ENCODE assay signal across 8 cellular contexts in genomic region chrX:121047461-121048419, GRCh38. TPM values are rescaled to one million over a fixed set of nuclear protein-coding genes. Genes with fewer than 3 reads are reported as not detected.
A peak's percentile ranks its signal among the peaks of the same experiment; 100 is the strongest.
DNase-seq lines count a peak whose midpoint lies in the region; ATAC-seq and TF ChIP-seq lines count a peak whose summit lies in the region.
"Not testable (repeated sequence)": the region's sequence is repeated elsewhere in the genome, so short reads cannot be mapped to it uniquely, and the experiment has no call there.

GLUD2 (plus strand) TSS chrX:121047610; CDS start chrX:121047685, 75 bp downstream.

- ATAC-seq in left cardiac atrium: peak; percentile 68 to 80

- not testable (repeated sequence) for H3K4ac ChIP-seq in mesenchymal stem cell (ENCODE audit: low read depth in 1 of 2, low read length in 2 of 2)

- in situ Hi-C loops in ACHN (cut with HindIII; ENCODE audit: low pct_ligation_motif_present, low pct_unique_long_range_greater_than_20kb, low sequenced_read_pairs); GM13976 (cut with MboI; ENCODE audit: low sequenced_read_pairs, unreplicated experiment): not testable (repeated sequence)

- not testable (repeated sequence) for H3K27ac ChIP-seq in mesenchymal stem cell (ENCODE audit: low read length, poor library complexity, severe bottlenecking); smooth muscle cell (ENCODE audit: low read depth)

- not testable (repeated sequence) for H3K14ac ChIP-seq in mesenchymal stem cell (ENCODE audit: low read length in 2 of 2)

- H3F3A ChIP-seq in smooth muscle cell (ENCODE audit: low read depth): not testable (repeated sequence)

- H4K20me1 ChIP-seq in smooth muscle cell (ENCODE audit: low read depth): not testable (repeated sequence)

- not testable (repeated sequence) for H2BK120ac ChIP-seq in mesenchymal stem cell (ENCODE audit: low read depth, low read length)

- WGBS in mesenchymal stem cell: 90% methylated on average over 41 of the region's 77 CpGs
- WGBS in smooth muscle cell (ENCODE audit: low lambda C conversion rate): 50% methylated on average over 76 of the region's 77 CpGs

- not testable (repeated sequence) for H3K4me2 ChIP-seq in mesenchymal stem cell (ENCODE audit: low read length, poor library complexity, severe bottlenecking)
- peak within 1 kb of the TSS; percentile 74 for H3K4me2 ChIP-seq in smooth muscle cell

- not testable (repeated sequence) for H3K79me1 ChIP-seq in mesenchymal stem cell (replicated peaks; ENCODE audit: low read length, poor library complexity, severe bottlenecking)

- H3K23ac ChIP-seq in mesenchymal stem cell (ENCODE audit: low read length in 2 of 2): not testable (repeated sequence)

- H2AFZ ChIP-seq in mesenchymal stem cell (ENCODE audit: low read depth, low read length): not testable (repeated sequence)
- peak within 1 kb of the TSS; percentile 24 for H2AFZ ChIP-seq in smooth muscle cell (ENCODE audit: low read depth)

- not testable (repeated sequence) for H3K18ac ChIP-seq in mesenchymal stem cell (ENCODE audit: low read depth in 1 of 2, low read length in 2 of 2)

- H3K36me3 ChIP-seq in mesenchymal stem cell (ENCODE audit: control insufficient read depth in 1 of 2, insufficient read depth in 2 of 2, low read depth in 1 of 2, low read length in 2 of 2); smooth muscle cell (ENCODE audit: low read depth): not testable (repeated sequence)

- H2AK5ac ChIP-seq in mesenchymal stem cell (ENCODE audit: low read length, severe bottlenecking): not testable (repeated sequence)

- intact Hi-C loops in left cardiac atrium (cut with DNase I): not testable (repeated sequence)

- H4K8ac ChIP-seq in mesenchymal stem cell (ENCODE audit: low read length): not testable (repeated sequence)

- H3K9me3 ChIP-seq in mesenchymal stem cell (ENCODE audit: control insufficient read depth, low read length); smooth muscle cell (replicated peaks; ENCODE audit: low read depth): not testable (repeated sequence)

- not testable (repeated sequence) for H2BK5ac ChIP-seq in mesenchymal stem cell (ENCODE audit: low read depth, low read length, poor library complexity, severe bottlenecking)

- not testable (repeated sequence) for H4K91ac ChIP-seq in mesenchymal stem cell (ENCODE audit: low read length)

- TF ChIP-seq CTCF in GM13976 (IDR thresholded peaks at IDR 0.05; ENCODE audit: borderline replicate concordance, control extremely low read depth, extremely low read depth, insufficient read depth, missing control alignments): not testable (repeated sequence)
- TF ChIP-seq CTCF in smooth muscle cell (IDR thresholded peaks at IDR 0.05; ENCODE audit: borderline replicate concordance, insufficient read depth, poor library complexity, severe bottlenecking): peak; percentile 30

- H3K27me3 ChIP-seq in mesenchymal stem cell (ENCODE audit: control insufficient read depth in 1 of 2, insufficient read depth in 1 of 2, low read length in 2 of 2); smooth muscle cell (ENCODE audit: low read depth): not testable (repeated sequence)

- H3K9ac ChIP-seq in mesenchymal stem cell (ENCODE audit: low read length): peak within 1 kb of the TSS; percentile 65
- H3K9ac ChIP-seq in smooth muscle cell (ENCODE audit: low read depth): not testable (repeated sequence)

- not testable (repeated sequence) for H3K4me1 ChIP-seq in mesenchymal stem cell (ENCODE audit: control insufficient read depth, insufficient read depth, low read depth, low read length); smooth muscle cell (ENCODE audit: low read depth)

- H2BK12ac ChIP-seq in mesenchymal stem cell (ENCODE audit: low read length in 2 of 2): not testable (repeated sequence)

- not testable (repeated sequence) for H3K79me2 ChIP-seq in smooth muscle cell (ENCODE audit: low read depth)

- H3K4me3 ChIP-seq in mesenchymal stem cell (ENCODE audit: insufficient read depth in 1 of 2, low read depth in 1 of 2, low read length in 2 of 2): peak within 1 kb of the TSS in 1 of 2 experiments; percentile 65
- H3K4me3 ChIP-seq in smooth muscle cell: peak within 1 kb of the TSS; percentile 48

- H2BK15ac ChIP-seq in mesenchymal stem cell (ENCODE audit: low read depth, poor library complexity, severe bottlenecking): not testable (repeated sequence)

- DNase-seq in ACHN: peak; percentile 48
- peak; percentile 39 for DNase-seq in GM13976 (ENCODE audit: low spot score)
- peak; percentile 61 for DNase-seq in HuH-7 (ENCODE audit: low spot score)
- peak; percentile 41 for DNase-seq in activated CD8-positive, alpha-beta memory T cell treated with anti-CD3 and anti-CD28 coated beads, Interleukin-2, amount 50 U/mL, for 48 hours
- peak; percentile 67 for DNase-seq in ecto neural progenitor cell (ENCODE audit: low spot score)
- peak; percentile 50 for DNase-seq in left cardiac atrium
- DNase-seq in mesenchymal stem cell; smooth muscle cell (lab: John Stamatoyannopoulos, UW; ENCODE audit: unreplicated experiment): not testable (repeated sequence)

RNA-seq across cellular contexts. Expression of gene GLUD2, which starts in this region (rescaled TPM):
- total RNA-seq in left cardiac atrium (1 to 10 TPM; 1.9 to 2.0 TPM), smooth muscle cell (0.85 and 2.2 TPM in 2 replicates)
- 0.12 TPM for polyA plus RNA-seq in mesenchymal stem cell (2013, experiment 1 of 2)
- 0.21 TPM for polyA plus RNA-seq in mesenchymal stem cell (2013, experiment 2 of 2)
- 0.08 and 0.13 TPM in 2 replicates for polyA plus RNA-seq in smooth muscle cell
